9 cellular contexts compared by ENCODE assay signal in the genomic region with DNA sequence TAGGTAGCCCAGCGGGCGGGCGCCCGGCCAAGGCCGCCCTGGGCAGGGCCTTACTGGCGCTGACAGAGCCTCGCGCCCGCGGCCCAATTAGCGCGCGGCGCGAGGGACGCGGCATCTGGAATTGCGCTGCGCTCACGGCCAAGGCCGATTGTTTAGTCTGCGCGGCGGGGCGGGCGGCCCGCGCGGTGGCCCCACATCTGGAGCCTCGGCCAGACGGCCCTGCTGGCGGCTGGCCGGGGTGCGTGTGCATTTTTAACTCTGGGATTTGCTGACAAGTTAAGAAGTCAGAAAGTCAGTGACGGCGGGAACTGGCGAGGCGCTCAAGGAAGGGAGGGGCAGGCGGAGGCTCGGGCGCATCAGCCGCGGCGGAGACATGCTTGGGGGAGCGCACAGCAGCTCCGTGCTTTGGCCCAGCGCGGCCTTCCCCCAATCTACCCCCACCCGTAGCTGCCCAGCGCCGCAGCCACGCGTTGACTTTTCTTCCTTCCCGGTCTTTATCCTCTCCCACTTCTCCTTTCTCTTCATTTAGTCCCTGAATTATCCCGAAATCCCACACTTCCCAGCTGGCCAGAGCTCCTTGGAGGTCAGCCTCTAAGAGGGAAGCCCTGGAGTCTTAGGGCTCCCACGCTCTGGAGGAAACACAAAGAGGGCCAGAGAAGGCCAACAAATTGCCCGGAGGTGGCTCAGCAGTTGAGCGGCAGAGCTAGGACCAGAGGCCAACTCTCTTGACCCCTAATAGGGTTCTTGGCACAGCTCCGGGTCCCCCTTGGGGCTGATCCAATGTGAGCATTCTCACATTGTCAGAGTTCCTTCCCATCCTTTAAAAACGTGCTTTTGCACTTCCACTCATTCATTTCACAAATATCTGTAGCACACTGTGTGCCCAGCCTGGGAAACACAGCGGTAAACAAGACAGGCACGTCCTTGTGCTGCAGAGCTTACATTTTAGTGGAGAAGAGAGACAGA. TPM values are rescaled to one million over a fixed set of nuclear protein-coding genes. Genes with fewer than 3 reads are reported as not detected.
DNase-seq lines count a peak whose midpoint lies in the region; ATAC-seq, FAIRE-seq and TF ChIP-seq lines count a peak whose summit lies in the region.
"Had no signal": no experiment of that assay in that cellular context is flagged by ENCODE, and none has a peak within 500 bp of the region (broad histone marks: within the 10 kb centered on the region; RNA-seq: fewer than 3 reads in every experiment).

No MANE protein-coding gene starts in this region.

- H3K9me2 ChIP-seq in GM23248 (ENCODE audit: insufficient read depth) = no peaks in the 10 kb centered on the region

- in situ Hi-C loops in GM23248 (cut with MboI) = no loop called here

- WGBS in GM23248 (ENCODE audit: low coverage in 1 of 2, low lambda C conversion rate in 2 of 2, missing lambda C conversion rate in 2 of 2), 2 experiments = 4 to 5% methylated on average over 61 to 62 of the region's 62 CpGs

- H3K27me3 ChIP-seq in GM23248 (replicated peaks; ENCODE audit: insufficient read depth) = peaks cover 44% of the 10 kb centered on the region
- H3K27me3 ChIP-seq in SJSA1 (replicated peaks) = no peaks in the 10 kb centered on the region
- no peaks in the 10 kb centered on the region for H3K27me3 ChIP-seq in muscle layer of colon (ENCODE audit: control insufficient read depth in 1 of 2, insufficient read depth in 2 of 2, low read length in 2 of 2)

- H3K9ac ChIP-seq in GM23248 (no peak overlapping the region), muscle layer of colon (ENCODE audit: low read length) (no peak overlapping the region)

- H3K4me3 ChIP-seq in GM23248 (peak overlapping the region; percentile 63), SJSA1 (peak overlapping the region; percentile 13), fibroblast of mammary gland (ENCODE audit: control insufficient read depth, low read depth, low read length) (peak overlapping the region; percentile 7), muscle layer of colon (ENCODE audit: low read depth in 1 of 2, low read length in 2 of 2) (peak overlapping the region in 1 of 2 donors; percentile 38)
- H3K4me3 ChIP-seq: SK-N-MC had no signal

- H3K36me3 ChIP-seq in GM23248 (ENCODE audit: low read depth) (no peaks in the 10 kb centered on the region), SJSA1 (no peaks in the 10 kb centered on the region), muscle layer of colon (ENCODE audit: insufficient read depth, low read length) (no peaks in the 10 kb centered on the region)

- H3F3A ChIP-seq in GM23248 (ENCODE audit: insufficient read depth) = no peaks in the 10 kb centered on the region

- peak overlapping the region; percentile 75 for H3K4me2 ChIP-seq in GM23248 (ENCODE audit: unreplicated experiment)

- DNase-seq in EL (peak; percentile 73), GM23248 (peak; percentile 75), SJSA1 (ENCODE audit: low read depth in 1 of 2, low spot score in 2 of 2) (peak; percentile 96), fibroblast of mammary gland (ENCODE audit: low read depth) (peak; percentile 69), urothelium cell line (ENCODE audit: low spot score) (peak; percentile 81), T-helper 9 cell (no peak)

- no peak for TF ChIP-seq CTCF in fibroblast of mammary gland (conservative IDR thresholded peaks at IDR 0.05; ENCODE audit: control insufficient read depth, insufficient read depth, low read depth, low read length)

- peak overlapping the region; percentile 53 for H2AFZ ChIP-seq in GM23248

- no peaks in the 10 kb centered on the region for H3K79me2 ChIP-seq in GM23248 (ENCODE audit: insufficient read depth)

- no peaks in the 10 kb centered on the region for H3K9me3 ChIP-seq in GM23248 (ENCODE audit: low read depth)
- H3K9me3 ChIP-seq in SJSA1 (replicated peaks) = no peaks in the 10 kb centered on the region
- no peaks in the 10 kb centered on the region for H3K9me3 ChIP-seq in muscle layer of colon (ENCODE audit: low read length)

- H3K27ac ChIP-seq in GM23248 = no peak overlapping the region
- H3K27ac ChIP-seq in SJSA1 = peak overlapping the region; percentile 58
- H3K27ac ChIP-seq in muscle layer of colon (ENCODE audit: low read depth, low read length) = peak overlapping the region; percentile 23
- H3K27ac ChIP-seq: SK-N-MC had no signal

- H3K4me1 ChIP-seq in GM23248 (ENCODE audit: insufficient read depth) (no peaks in the 10 kb centered on the region), SJSA1 (replicated peaks) (peaks cover 43% of the 10 kb centered on the region), muscle layer of colon (ENCODE audit: insufficient read depth, low read length) (peaks cover 25% of the 10 kb centered on the region)

- no peak for FAIRE-seq in urothelium cell line (lab: Jason Lieb, UNC)

- no peak for ATAC-seq in GM21367 (IDR thresholded peaks at IDR 0.05; ENCODE audit: unreplicated experiment)

- no peaks in the 10 kb centered on the region for H4K20me1 ChIP-seq in GM23248 (ENCODE audit: insufficient read depth)

RNA-seq across cellular contexts. Expression of a gene that starts 40.8 kb away (rescaled TPM):
- total RNA-seq in GM23248 (2014; rRNA removed; shearing (Covaris generic)) = 3.9 and 5.4 TPM in 2 replicates
- 1.1 and 1.4 TPM in 2 replicates for polyA plus RNA-seq in GM23248 (2016; fragmentation: Nextera tagmentation; extraction: Ambion mirVana)
- 3.9 and 5.1 TPM in 2 replicates for total RNA-seq in SJSA1 (2014; rRNA removed; shearing (Covaris generic))
